In genomic region chr4:6095897-6096296, GRCh38 we compare ENCODE assay signal across 22 cellular contexts.
DNase-seq lines count a peak whose midpoint lies in the region; ATAC-seq, FAIRE-seq and TF ChIP-seq lines count a peak whose summit lies in the region.
"Had no signal": no experiment of that assay in that cellular context is flagged by ENCODE, and none has a peak within 500 bp of the region (broad histone marks: within the 10 kb centered on the region; RNA-seq: fewer than 3 reads in every experiment).

No MANE protein-coding gene starts in this region.

- peak overlapping the region; percentile 7 for H3K27ac Mint-ChIP-seq in endothelial cell (ENCODE audit: unreplicated experiment)
- H3K27ac Mint-ChIP-seq in Calu3 (ENCODE audit: unreplicated experiment), result no peak overlapping the region
- H3K27ac Mint-ChIP-seq in CD8-positive, alpha-beta T cell, result no peak overlapping the region
- H3K27ac Mint-ChIP-seq: CD4-positive, alpha-beta T cell; H9 had no signal

- H3K4me1 ChIP-seq in A549, result peaks cover 10% of the 10 kb centered on the region; the same call in 2 of the 3 replicates
- no peaks in the 10 kb centered on the region for H3K4me1 ChIP-seq in HEK293 (ENCODE audit: control insufficient read depth, insufficient read depth, low read length)
- H3K4me1 ChIP-seq in CD8-positive, alpha-beta T cell (ENCODE audit: insufficient read depth, low read length), result no peaks in the 10 kb centered on the region
- H3K4me1 ChIP-seq: Caco-2 had no signal

- no peak for TF ChIP-seq POLR2A in A549 (IDR thresholded peaks at IDR 0.05; ENCODE audit: low read length)

- H3K36me3 ChIP-seq in HEK293 (ENCODE audit: control insufficient read depth in 2 of 2, insufficient read depth in 1 of 2, low read length in 2 of 2), result no peaks in the 10 kb centered on the region
- no peaks in the 10 kb centered on the region for H3K36me3 ChIP-seq in CD8-positive, alpha-beta T cell (ENCODE audit: insufficient read depth, low read length)
- H3K36me3 ChIP-seq: BLaER1 had no signal

- no peak for DNase-seq in A549 (ENCODE audit: low read depth in 1 of 2, low spot score in 1 of 2)
- DNase-seq in caudate nucleus (lab: John Stamatoyannopoulos, UW), result no peak
- DNase-seq in endothelial cell (ENCODE audit: low spot score), result no peak
- DNase-seq in Calu3, result no peak
- no peak for DNase-seq in KG1 (lab: John Stamatoyannopoulos, UW)
- no peak for DNase-seq in CD8-positive, alpha-beta T cell
- DNase-seq in OCI-M1 (lab: John Stamatoyannopoulos, UW), result no peak
- DNase-seq: Caco-2; CD4-positive, alpha-beta T cell; DND-41; H9; NCI-H1436 treated with DMSO at 0.1 percent for 48 hours; NCI-H1930; NCI-H2227 treated with DMSO at 0.1 percent for 48 hours; NCI-H510A; NCI-H748 treated with DMSO at 0.1 percent for 48 hours; SIG-M5 had no signal

- BruUV-seq in Calu3 (replicated peaks; lab: Mats Ljungman, UMichigan), result no TSS peak

- TF ChIP-seq RAD21 in A549 (conservative IDR thresholded peaks at IDR 0.05 in 1 of 2, IDR thresholded peaks at IDR 0.05 in 1 of 2), result no peak

- intact Hi-C loops in Calu3 (cut with micrococcal nuclease; ENCODE audit: unreplicated experiment), result no loop called here
- intact Hi-C loops in CD8-positive, alpha-beta T cell (cut with DNase I, micrococcal nuclease), result no loop called here

- H3K4me3 Mint-ChIP-seq in endothelial cell (ENCODE audit: unreplicated experiment), result no peak overlapping the region
- H3K4me3 Mint-ChIP-seq in Calu3 (ENCODE audit: low read depth, unreplicated experiment), result no peak overlapping the region
- no peak overlapping the region for H3K4me3 Mint-ChIP-seq in CD8-positive, alpha-beta T cell
- H3K4me3 Mint-ChIP-seq: CD4-positive, alpha-beta T cell; H9 had no signal

- H3K27ac ChIP-seq in A549 (peak overlapping the region in 1 of 2 experiments; percentile 72; a peak in 2 of 6 replicates), HEK293 (ENCODE audit: extremely low read depth, low read depth, low read length) (no peak overlapping the region), caudate nucleus (ENCODE audit: low read depth, low read length) (peak overlapping the region; percentile 37)
- no peak overlapping the region for H3K27ac ChIP-seq in CD8-positive, alpha-beta T cell (ENCODE audit: low read depth, low read length)
- H3K27ac ChIP-seq: BLaER1, KMS-11 had no signal

- ATAC-seq in A549, result 0 out of 6 replicates have a peak, but pooled peaks of 1 of the 2 experiments have one; percentile 22
- ATAC-seq in CD8-positive, alpha-beta T cell, result no peak

- POLR2A ChIA-PET in A549 (lab: Yijun Ruan, JAX) (no interaction called here), HEK293 (lab: Yijun Ruan, JAX) (no interaction called here)
- POLR2A ChIA-PET in CD8-positive, alpha-beta T cell (lab: Charles Lee), result no interaction called here

- 94% methylated on average over 6 of the region's 6 CpGs for WGBS in A549 (ENCODE audit: missing lambda C conversion rate)

- H3K4me2 ChIP-seq in A549, result peak overlapping the region; percentile 38; the same call in 1 of the 3 replicates
- H3K4me2 ChIP-seq: BLaER1, KMS-11 had no signal

- peaks cover 7% of the 10 kb centered on the region for H3K27me3 Mint-ChIP-seq in endothelial cell (ENCODE audit: unreplicated experiment)
- H3K27me3 Mint-ChIP-seq in Calu3 (ENCODE audit: unreplicated experiment), result peaks cover 41% of the 10 kb centered on the region
- H3K27me3 Mint-ChIP-seq in CD8-positive, alpha-beta T cell (ENCODE audit: low read depth), result peaks cover 3% of the 10 kb centered on the region

- no peak for FAIRE-seq in A549 (lab: Jason Lieb, UNC)
- FAIRE-seq: GM12891, HTR-8/SVneo had no signal

- H3K36me3 Mint-ChIP-seq in endothelial cell (ENCODE audit: low read depth, unreplicated experiment) (no peaks in the 10 kb centered on the region), Calu3 (ENCODE audit: insufficient read depth, unreplicated experiment) (no peaks in the 10 kb centered on the region)
- H3K36me3 Mint-ChIP-seq in CD8-positive, alpha-beta T cell, result no peaks in the 10 kb centered on the region

- no peak overlapping the region for H3K4me3 ChIP-seq in A549
- no peak overlapping the region for H3K4me3 ChIP-seq in HEK293 (ENCODE audit: low read depth, low read length)
- H3K4me3 ChIP-seq in CD8-positive, alpha-beta T cell (ENCODE audit: low read depth, low read length), result no peak overlapping the region
- H3K4me3 ChIP-seq: BLaER1 had no signal

- H3K27me3 ChIP-seq in CD8-positive, alpha-beta T cell (ENCODE audit: insufficient read depth, low read length), result no peaks in the 10 kb centered on the region
- H3K27me3 ChIP-seq: BLaER1 had no signal

- H3K4me1 Mint-ChIP-seq in endothelial cell (ENCODE audit: unreplicated experiment) (peaks cover 20% of the 10 kb centered on the region), Calu3 (ENCODE audit: low read depth, unreplicated experiment) (no peaks in the 10 kb centered on the region)
- peaks cover 10% of the 10 kb centered on the region for H3K4me1 Mint-ChIP-seq in CD8-positive, alpha-beta T cell (ENCODE audit: low read depth)

- no peaks in the 10 kb centered on the region for H3K9me3 ChIP-seq in A549
- H3K9me3 ChIP-seq in HEK293 (ENCODE audit: control insufficient read depth, insufficient read depth, low read depth, low read length), result no peaks in the 10 kb centered on the region
- H3K9me3 ChIP-seq in CD8-positive, alpha-beta T cell (ENCODE audit: low read length), result no peaks in the 10 kb centered on the region
- H3K9me3 ChIP-seq: BLaER1, Caco-2 had no signal

- H3K9me3 Mint-ChIP-seq in endothelial cell (ENCODE audit: unreplicated experiment) (no peaks in the 10 kb centered on the region), Calu3 (ENCODE audit: low read depth, unreplicated experiment) (no peaks in the 10 kb centered on the region)
- no peaks in the 10 kb centered on the region for H3K9me3 Mint-ChIP-seq in CD8-positive, alpha-beta T cell
- H3K9me3 Mint-ChIP-seq: CD4-positive, alpha-beta T cell; H9 had no signal

- CTCF ChIA-PET in A549 (lab: Yijun Ruan, JAX), result no interaction called here
- CTCF ChIA-PET in HEK293 (lab: Yijun Ruan, JAX), result no interaction called here
- CTCF ChIA-PET in Calu3 (lab: Charles Lee), result no interaction called here
- CTCF ChIA-PET in CD8-positive, alpha-beta T cell (lab: Charles Lee), result no interaction called here

- TF ChIP-seq EP300 in A549 (IDR thresholded peaks at IDR 0.05), result no peak

- TF ChIP-seq CTCF in A549 (IDR thresholded peaks at IDR 0.05) (no peak), HEK293 (tag by site-specific recombination; IDR thresholded peaks at IDR 0.05) (no peak), endothelial cell (IDR thresholded peaks at IDR 0.05; ENCODE audit: unreplicated experiment) (no peak), Calu3 (IDR thresholded peaks at IDR 0.05; ENCODE audit: unreplicated experiment) (no peak)
- TF ChIP-seq CTCF in CD8-positive, alpha-beta T cell (IDR thresholded peaks at IDR 0.05), result no peak

TF ChIP-seq in A549, 52 proteins besides CTCF, POLR2A, EP300 and RAD21 (continues in another document):
- TF ChIP-seq, protein P1, sequence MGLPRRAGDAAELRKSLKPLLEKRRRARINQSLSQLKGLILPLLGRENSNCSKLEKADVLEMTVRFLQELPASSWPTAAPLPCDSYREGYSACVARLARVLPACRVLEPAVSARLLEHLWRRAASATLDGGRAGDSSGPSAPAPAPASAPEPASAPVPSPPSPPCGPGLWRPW (IDR thresholded peaks at IDR 0.05), result no peak
- no peak for TF ChIP-seq BHLHE40 (IDR thresholded peaks at IDR 0.05; ENCODE audit: low read depth, low read length)
- TF ChIP-seq GATA3 (IDR thresholded peaks at IDR 0.05; ENCODE audit: borderline replicate concordance), result no peak
- no peak for TF ChIP-seq TP53 (CRISPR knock-in tag; IDR thresholded peaks at IDR 0.05)
- TF ChIP-seq SMC3 (IDR thresholded peaks at IDR 0.05), result no peak
- no peak for TF ChIP-seq FOXS1 (CRISPR knock-in tag; IDR thresholded peaks at IDR 0.05)
- TF ChIP-seq FOSL2 (IDR thresholded peaks at IDR 0.05), result no peak
- no peak for TF ChIP-seq FOSL2 (CRISPR knock-in tag; IDR thresholded peaks at IDR 0.05)

TF ChIP-seq in HEK293, 187 proteins besides CTCF, POLR2A, EP300 and RAD21:
- no peak for TF ChIP-seq ZNF266 (tag by site-specific recombination; IDR thresholded peaks at IDR 0.05; ENCODE audit: low read depth)
- TF ChIP-seq ZNF623 (tag by site-specific recombination; IDR thresholded peaks at IDR 0.05), result peak; percentile 57
TF ChIP-seq in HEK293: peak in this region for 1.
